8 cellular contexts compared by ENCODE assay signal in the genomic region with DNA sequence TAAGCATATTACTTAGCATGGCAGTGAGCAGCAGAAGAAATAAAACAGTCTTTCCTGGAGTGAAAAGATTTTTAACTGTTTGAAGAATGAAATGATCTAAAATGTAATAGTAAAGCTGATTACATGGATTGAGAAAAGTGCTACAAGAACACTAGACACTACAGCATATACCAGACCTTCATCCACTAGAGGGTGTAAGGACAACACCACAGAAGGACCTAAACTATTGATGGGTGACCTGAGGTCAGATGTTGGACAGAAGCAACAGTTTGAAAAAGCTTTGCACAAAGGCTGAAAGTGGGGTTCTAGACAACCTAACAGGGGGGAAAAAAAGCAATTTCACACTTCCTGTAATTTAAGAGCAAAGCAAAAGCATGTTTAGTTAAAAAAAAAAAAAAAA.
A peak's percentile ranks its signal among the peaks of the same experiment; 100 is the strongest.
DNase-seq lines count a peak whose midpoint lies in the region; ATAC-seq and TF ChIP-seq lines count a peak whose summit lies in the region.

No MANE protein-coding gene starts in this region.

- H3K27me3 Mint-ChIP-seq in endothelial cell (ENCODE audit: unreplicated experiment) (peaks cover 2% of the 10 kb centered on the region), nephron (ENCODE audit: low read depth) (no peaks in the 10 kb centered on the region)

- ATAC-seq in GM18873 (IDR thresholded peaks at IDR 0.05; ENCODE audit: low FRiP score, unreplicated experiment) (no peak), GM21619 (IDR thresholded peaks at IDR 0.05; ENCODE audit: unreplicated experiment) (no peak)

- H3K4me1 Mint-ChIP-seq in endothelial cell (ENCODE audit: unreplicated experiment) (peaks cover 11% of the 10 kb centered on the region), nephron (peaks cover 5% of the 10 kb centered on the region)

- H3K4me3 Mint-ChIP-seq in endothelial cell (ENCODE audit: unreplicated experiment) (no peak overlapping the region), nephron (no peak overlapping the region)

- H3K27ac Mint-ChIP-seq in endothelial cell (ENCODE audit: unreplicated experiment) (no peak overlapping the region), nephron (peak overlapping the region; percentile 6 to 41 (median 12))

- TF ChIP-seq CTCF in endothelial cell (IDR thresholded peaks at IDR 0.05; ENCODE audit: unreplicated experiment) (peak; percentile 40), nephron (IDR thresholded peaks at IDR 0.05; ENCODE audit: unreplicated experiment in 3 of 3) (peak; percentile 48 to 71 (median 62))

- H3K9me3 Mint-ChIP-seq in endothelial cell (ENCODE audit: unreplicated experiment) (no peaks in the 10 kb centered on the region), nephron (no peaks in the 10 kb centered on the region)

- DNase-seq in AML-193 (lab: John Stamatoyannopoulos, UW): peak; percentile 77 to 79
- peak; percentile 53 for DNase-seq in H4 (ENCODE audit: low spot score)
- DNase-seq in OCI-M1 (lab: John Stamatoyannopoulos, UW): peak; percentile 76
- peak; percentile 15 for DNase-seq in endothelial cell (ENCODE audit: low spot score)
- DNase-seq in activated CD4-positive, alpha-beta T cell treated with anti-CD3 and anti-CD28 coated beads, Interleukin-2, amount 50 U/mL, for 4 hours: no peak

- H3K36me3 Mint-ChIP-seq in endothelial cell (ENCODE audit: low read depth, unreplicated experiment): no peaks in the 10 kb centered on the region
- peaks cover 4% of the 10 kb centered on the region for H3K36me3 Mint-ChIP-seq in nephron (ENCODE audit: low read depth)

Comparison
In these comparisons a context has a peak if more than half of its experiments do, and no peak if none do; other contexts are left out.
1. DNase-seq: peak in AML-193 (2 of 2), H4 (single experiment), OCI-M1 (single experiment) and endothelial cell (single experiment); none in activated CD4-positive, alpha-beta T cell treated with anti-CD3 and anti-CD28 coated beads, Interleukin-2, amount 50 U/mL, for 4 hours (0 of 2).